Comparison of ENCODE assay signal across 1 cellular context in genomic region chr10:97623277-97623676, GRCh38.
TF ChIP-seq lines count a peak whose summit lies in the region.

No MANE protein-coding gene starts in this region.

TF ChIP-seq in HepG2, 621 proteins besides CTCF, POLR2A, EP300 and RAD21 (continued from another document):
- TF ChIP-seq NFYC (CRISPR knock-in tag; IDR thresholded peaks at IDR 0.05) = no peak
- TF ChIP-seq SAP130 (CRISPR knock-in tag; IDR thresholded peaks at IDR 0.05; ENCODE audit: low read depth) = 0 out of 2 replicates have a peak, but pooled peaks have one; percentile 17
- no peak for TF ChIP-seq ATF2 (CRISPR knock-in tag; IDR thresholded peaks at IDR 0.05)
- peak; percentile 87 for TF ChIP-seq HNF1A (IDR thresholded peaks at IDR 0.05; ENCODE audit: low read depth)
- peak; percentile 83; the same call in 1 of the 2 replicates for TF ChIP-seq HNF1A (CRISPR knock-in tag; IDR thresholded peaks at IDR 0.05; ENCODE audit: borderline replicate concordance)
- 0 out of 2 replicates have a peak, but pooled peaks have one; percentile 12 for TF ChIP-seq GATAD2A (CRISPR knock-in tag; IDR thresholded peaks at IDR 0.05)
- TF ChIP-seq MYNN (CRISPR knock-in tag; IDR thresholded peaks at IDR 0.05; ENCODE audit: low read depth) = peak; percentile 91; the same call in 1 of the 2 replicates
- TF ChIP-seq LCORL (IDR thresholded peaks at IDR 0.05) = no peak
- TF ChIP-seq LCORL (CRISPR knock-in tag; IDR thresholded peaks at IDR 0.05) = peak; percentile 66; the same call in 1 of the 2 replicates
- TF ChIP-seq RXRB (CRISPR knock-in tag; IDR thresholded peaks at IDR 0.05; ENCODE audit: borderline replicate concordance) = 0 out of 2 replicates have a peak, but pooled peaks have one; percentile 30
- TF ChIP-seq MAFG (CRISPR knock-in tag; IDR thresholded peaks at IDR 0.05) = no peak
TF ChIP-seq in HepG2: peak in this region for 14.
